ENCODE assay signal across 25 cellular contexts in genomic region chr5:100182402-100182801, GRCh38.
"Had no signal": no experiment of that assay in that cellular context is flagged by ENCODE, and none has a peak within 500 bp of the region (broad histone marks: within the 10 kb centered on the region; RNA-seq: fewer than 3 reads in every experiment).

No MANE protein-coding gene starts in this region.

- H3K36me3 ChIP-seq: colonic mucosa, esophagus muscularis mucosa, esophagus squamous epithelium, gastrocnemius medialis, gastroesophageal sphincter, heart left ventricle, heart right ventricle had no signal

- H3K4me1 ChIP-seq: colonic mucosa, esophagus muscularis mucosa, esophagus squamous epithelium, foreskin keratinocyte, gastrocnemius medialis, gastroesophageal sphincter, heart left ventricle, heart right ventricle had no signal

- H3K27me3 Mint-ChIP-seq: dendritic cell treated with granulocyte-macrophage colony-stimulating factor and Interleukin-4, amounts not matched to agents 40 ng/mL and 50 ng/mL, for 4 days; effector memory CD8-positive, alpha-beta T cell had no signal

- H3K9me3 ChIP-seq: colonic mucosa, esophagus muscularis mucosa, esophagus squamous epithelium, gastrocnemius medialis, gastroesophageal sphincter had no signal

- H3K4me3 Mint-ChIP-seq: dendritic cell treated with granulocyte-macrophage colony-stimulating factor and Interleukin-4, amounts not matched to agents 40 ng/mL and 50 ng/mL, for 4 days; effector memory CD8-positive, alpha-beta T cell; endodermal cell had no signal

- H3K27ac ChIP-seq: colonic mucosa, coronary artery, dorsolateral prefrontal cortex, epithelial cell of prostate, esophagus muscularis mucosa, esophagus squamous epithelium, foreskin keratinocyte, gastrocnemius medialis, gastroesophageal sphincter, heart left ventricle, heart right ventricle had no signal

- DNase-seq: colonic mucosa; cortex of kidney; dermis blood vessel endothelial cell; dorsolateral prefrontal cortex; effector CD4-positive, alpha-beta T cell; effector CD8-positive, alpha-beta T cell; effector memory CD4-positive, alpha-beta T cell; effector memory CD8-positive, alpha-beta T cell; endodermal cell; erythroblast; esophagus squamous epithelium; foreskin fibroblast; foreskin melanocyte; gastrocnemius medialis; glutamatergic neuron; head of caudate nucleus; heart left ventricle; heart right ventricle had no signal

- H3K27me3 ChIP-seq: colonic mucosa, dorsolateral prefrontal cortex, esophagus muscularis mucosa, esophagus squamous epithelium, foreskin keratinocyte, gastrocnemius medialis, gastroesophageal sphincter, heart left ventricle, heart right ventricle had no signal

- H3K27ac Mint-ChIP-seq: dendritic cell treated with granulocyte-macrophage colony-stimulating factor and Interleukin-4, amounts not matched to agents 40 ng/mL and 50 ng/mL, for 4 days; effector memory CD8-positive, alpha-beta T cell; endodermal cell had no signal

- ATAC-seq: effector memory CD8-positive, alpha-beta T cell; esophagus mucosa; foreskin keratinocyte; gastrocnemius medialis; gastroesophageal sphincter; heart left ventricle; heart right ventricle had no signal

- H3K4me3 ChIP-seq: colonic mucosa, coronary artery, dorsolateral prefrontal cortex, esophagus muscularis mucosa, esophagus squamous epithelium, gastrocnemius medialis, gastroesophageal sphincter, heart left ventricle, heart right ventricle had no signal
